In genomic region chr10:60777696-60778213, GRCh38 we compare ENCODE assay signal across 8 cellular contexts. TPM values are rescaled to one million over a fixed set of nuclear protein-coding genes. Genes with fewer than 3 reads are reported as not detected.
DNase-seq lines count a peak whose midpoint lies in the region; ATAC-seq, FAIRE-seq and TF ChIP-seq lines count a peak whose summit lies in the region.

No MANE protein-coding gene starts in this region.

- no peak for TF ChIP-seq CTCF in LNCaP clone FGC (IDR thresholded peaks at IDR 0.05; ENCODE audit: control insufficient read depth, extremely low read depth, insufficient read depth)
- no peak for TF ChIP-seq CTCF in endothelial cell of umbilical vein (IDR thresholded peaks at IDR 0.05; ENCODE audit: extremely low read depth in 1 of 2, insufficient read depth in 1 of 2, low read depth in 1 of 2, low read length in 2 of 2)
- TF ChIP-seq CTCF in progenitor cell of endocrine pancreas (IDR thresholded peaks at IDR 0.05; ENCODE audit: unreplicated experiment), result no peak

- POLR2A ChIA-PET in CD8-positive, alpha-beta memory T cell (lab: Charles Lee), result no interaction called here
- POLR2A ChIA-PET in endothelial cell of umbilical vein (lab: Charles Lee), result no interaction called here

- ATAC-seq in GM21723 (IDR thresholded peaks at IDR 0.05; ENCODE audit: unreplicated experiment), result peak; percentile 20

- peak overlapping the region; percentile 90 to 99 (median 97) for H3K4me3 Mint-ChIP-seq in CD8-positive, alpha-beta memory T cell
- H3K4me3 Mint-ChIP-seq in progenitor cell of endocrine pancreas (ENCODE audit: low read depth), result peak overlapping the region; percentile 98

- TSS peak; percentile 70 for BruUV-seq in endothelial cell of umbilical vein (replicated peaks; lab: Mats Ljungman, UMichigan)

- no peaks in the 10 kb centered on the region for H3K9me1 ChIP-seq in endothelial cell of umbilical vein (replicated peaks; ENCODE audit: control insufficient read depth, extremely low read depth, insufficient read depth, low read length)

- H4K20me1 ChIP-seq in endothelial cell of umbilical vein (replicated peaks; ENCODE audit: control insufficient read depth, extremely low read depth, insufficient read depth, low read length), result no peaks in the 10 kb centered on the region

- H3K9ac ChIP-seq in endothelial cell of umbilical vein (replicated peaks; ENCODE audit: extremely low read depth, insufficient read depth, low read length), result peak overlapping the region; percentile 90

- no peaks in the 10 kb centered on the region for H3K9me3 Mint-ChIP-seq in CD8-positive, alpha-beta memory T cell
- no peaks in the 10 kb centered on the region for H3K9me3 Mint-ChIP-seq in progenitor cell of endocrine pancreas (ENCODE audit: low read depth)

- H3K4me1 Mint-ChIP-seq in CD8-positive, alpha-beta memory T cell, result peaks cover 17 to 34% (median 30%) of the 10 kb centered on the region in 3 donors
- peaks cover 22% of the 10 kb centered on the region for H3K4me1 Mint-ChIP-seq in progenitor cell of endocrine pancreas (ENCODE audit: low read depth)

- peak overlapping the region; percentile 87 for H3K4me3 ChIP-seq in CD8-positive, alpha-beta memory T cell (ENCODE audit: low read length)
- H3K4me3 ChIP-seq in LNCaP clone FGC (ENCODE audit: low read depth, low read length), result peak overlapping the region; percentile 80
- H3K4me3 ChIP-seq in endothelial cell of umbilical vein (replicated peaks in 1 of 3; ENCODE audit: insufficient read depth in 1 of 3, low read depth in 1 of 3, low read length in 3 of 3), result peak overlapping the region; percentile 22 to 91 (median 32)

- peak overlapping the region; percentile 57 for H3K27ac ChIP-seq in CD8-positive, alpha-beta memory T cell (ENCODE audit: low read depth, low read length)
- peak overlapping the region; percentile 64 for H3K27ac ChIP-seq in endothelial cell of umbilical vein (ENCODE audit: insufficient read depth, low read depth, low read length)

- H3K36me3 Mint-ChIP-seq in CD8-positive, alpha-beta memory T cell, result peaks cover 0 to 2% (median 0%) of the 10 kb centered on the region in 3 donors
- no peaks in the 10 kb centered on the region for H3K36me3 Mint-ChIP-seq in progenitor cell of endocrine pancreas (ENCODE audit: insufficient read depth)

- no peak for TF ChIP-seq POLR2A in endothelial cell of umbilical vein (IDR thresholded peaks at IDR 0.05; ENCODE audit: low read depth, low read length)

- intact Hi-C loops in endothelial cell of umbilical vein (cut with micrococcal nuclease), result loop anchor here (1.0 kb wide), 2 partner anchors 51 to 187 kb away; no protein-coding TSS in a partner anchor

- peak overlapping the region; percentile 75 for H2AFZ ChIP-seq in endothelial cell of umbilical vein (ENCODE audit: low read depth, low read length)

- dilution Hi-C loops in endothelial cell of umbilical vein (cut with MboI; ENCODE audit: extremely low pct_ligation_motif_present, low sequenced_read_pairs), result no loop called here

- peaks cover 2 to 17% of the 10 kb centered on the region in 2 donors for H3K27me3 Mint-ChIP-seq in CD8-positive, alpha-beta memory T cell
- H3K27me3 Mint-ChIP-seq in progenitor cell of endocrine pancreas, result no peaks in the 10 kb centered on the region

- peak overlapping the region; percentile 82 for H3K4me2 ChIP-seq in endothelial cell of umbilical vein (ENCODE audit: insufficient read depth, low read length)

- H3K79me2 ChIP-seq in endothelial cell of umbilical vein (ENCODE audit: control insufficient read depth, insufficient read depth, low read length), result peaks cover 44% of the 10 kb centered on the region

- H3K9me3 ChIP-seq in CD8-positive, alpha-beta memory T cell (ENCODE audit: low read length), result no peaks in the 10 kb centered on the region
- no peaks in the 10 kb centered on the region for H3K9me3 ChIP-seq in endothelial cell of umbilical vein (replicated peaks; ENCODE audit: control insufficient read depth, insufficient read depth, low read length)

- peak overlapping the region in 7 of 8 donors; percentile 24 to 85 (median 78) for H3K27ac Mint-ChIP-seq in CD8-positive, alpha-beta memory T cell
- H3K27ac Mint-ChIP-seq in progenitor cell of endocrine pancreas, result peak overlapping the region; percentile 98

- peaks cover 6% of the 10 kb centered on the region for H3K4me1 ChIP-seq in CD8-positive, alpha-beta memory T cell (ENCODE audit: insufficient read depth, low read length)
- peaks cover 30% of the 10 kb centered on the region for H3K4me1 ChIP-seq in endothelial cell of umbilical vein (ENCODE audit: control insufficient read depth, extremely low read depth, insufficient read depth, low read length)

- DNase-seq in CD8-positive, alpha-beta memory T cell, result no peak
- DNase-seq in LNCaP clone FGC (ENCODE audit: low read depth) (no peak), endothelial cell of umbilical vein (ENCODE audit: low read depth, low spot score) (no peak), progenitor cell of endocrine pancreas (ENCODE audit: low spot score, unreplicated experiment) (no peak), NCI-H2081 (lab: John Stamatoyannopoulos, UW) (no peak)
- DNase-seq in central memory CD4-positive, alpha-beta T cell, result no peak
- no peak for DNase-seq in effector CD4-positive, alpha-beta T cell

- CTCF ChIA-PET in CD8-positive, alpha-beta memory T cell (lab: Charles Lee), result interaction anchor here (0.9 to 1.7 kb wide), 3 partner anchors 16 to 973 kb away, joined by 3 to 5 read pairs (median 3); no protein-coding TSS in a partner anchor
- CTCF ChIA-PET in endothelial cell of umbilical vein (lab: Charles Lee), result interaction anchor here (0.8 to 1.2 kb wide), 4 partner anchors 9 to 187 kb away, joined by 3 to 7 read pairs (median 5); no protein-coding TSS in a partner anchor

- no peak for FAIRE-seq in endothelial cell of umbilical vein (lab: Jason Lieb, UNC)

- no peaks in the 10 kb centered on the region for H3K36me3 ChIP-seq in CD8-positive, alpha-beta memory T cell (ENCODE audit: insufficient read depth, low read length)
- H3K36me3 ChIP-seq in endothelial cell of umbilical vein (ENCODE audit: control insufficient read depth in 2 of 2, extremely low read depth in 1 of 2, insufficient read depth in 2 of 2, low read length in 2 of 2), result peaks cover 0 to 5% of the 10 kb centered on the region in 2 experiments

- no peaks in the 10 kb centered on the region for H3K27me3 ChIP-seq in CD8-positive, alpha-beta memory T cell (ENCODE audit: insufficient read depth, low read length, poor library complexity, severe bottlenecking)
- no peaks in the 10 kb centered on the region for H3K27me3 ChIP-seq in endothelial cell of umbilical vein (ENCODE audit: control insufficient read depth in 2 of 2, insufficient read depth in 2 of 2, low read length in 2 of 2)

TF ChIP-seq in endothelial cell of umbilical vein, 7 proteins besides CTCF, POLR2A, EP300 and RAD21:
- TF ChIP-seq MAX (IDR thresholded peaks at IDR 0.05; ENCODE audit: insufficient read depth, insufficient read length), result no peak
- no peak for TF ChIP-seq JUN (IDR thresholded peaks at IDR 0.05; ENCODE audit: borderline replicate concordance, insufficient read depth, insufficient read length, low read depth)
- TF ChIP-seq FOS (IDR thresholded peaks at IDR 0.05; ENCODE audit: borderline replicate concordance, insufficient read depth, low read length), result no peak
- TF ChIP-seq MYC (IDR thresholded peaks at IDR 0.05; ENCODE audit: low read depth, low read length), result no peak
- TF ChIP-seq POLR2AphosphoS5 (IDR thresholded peaks at IDR 0.05; ENCODE audit: insufficient read depth, low read depth, low read length), result no peak

RNA-seq across cellular contexts. Expression of gene CDK1, which starts 0.5 kb away (rescaled TPM):
- total RNA-seq in CD8-positive, alpha-beta memory T cell, result 10 to 100 TPM; 67.9 to 68.8 TPM
- 0.52 TPM for polyA plus RNA-seq in CD8-positive, alpha-beta memory T cell
- total RNA-seq in endothelial cell of umbilical vein (70.1 and 71.6 TPM in 2 replicates), progenitor cell of endocrine pancreas (38.2 and 39.2 TPM in 2 replicates)
- 13.6 and 19.9 TPM in 2 replicates for polyA plus RNA-seq in endothelial cell of umbilical vein
- 30.1 and 32.7 TPM in 2 replicates for polyA plus RNA-seq in endothelial cell of umbilical vein (2011; cell fraction: cytosol; rRNA removed)
- polyA plus RNA-seq in endothelial cell of umbilical vein (2011; cell fraction: nucleus; rRNA removed), result 28.8 and 65.8 TPM in 2 replicates
- polyA plus RNA-seq in endothelial cell of umbilical vein (2012), result 30.5 and 57.9 TPM in 2 replicates
- polyA minus RNA-seq in endothelial cell of umbilical vein, result 13.1 and 13.7 TPM in 2 replicates
- 32.7 TPM for polyA minus RNA-seq in endothelial cell of umbilical vein (2011; cell fraction: cytosol; rRNA and poly(A)+ RNA removed)
- polyA minus RNA-seq in endothelial cell of umbilical vein (2011; cell fraction: nucleus; rRNA and poly(A)+ RNA removed), result 18.4 and 41.8 TPM in 2 replicates

Comparison
In these comparisons a context has a peak if more than half of its experiments do, and no peak if none do; other contexts are left out.
1. H3K4me3 ChIP-seq: peak in every context shown above with its lines; median percentile 87 in CD8-positive, alpha-beta memory T cell; 80 in LNCaP clone FGC; 32 in endothelial cell of umbilical vein.